ENCODE assay signal across 1 cellular context in genomic region chr2:238060096-238060541, GRCh38.
A peak's percentile ranks its signal among the peaks of the same experiment; 100 is the strongest.
TF ChIP-seq lines count a peak whose summit lies in the region.

No MANE protein-coding gene starts in this region.

TF ChIP-seq in K562, 482 proteins besides CTCF, POLR2A, EP300 and RAD21 (continued from another document and continues in another):
- TF ChIP-seq ZNF318 (IDR thresholded peaks at IDR 0.05; ENCODE audit: borderline replicate concordance in 1 of 2, low read depth in 1 of 2) = no peak
- peak; percentile 52; the same call in 1 of the 2 replicates for TF ChIP-seq NFRKB (IDR thresholded peaks at IDR 0.05; ENCODE audit: low read depth)
- no peak for TF ChIP-seq ADNP (tag; IDR thresholded peaks at IDR 0.05)
- no peak for TF ChIP-seq CXXC5 (CRISPR knock-in tag; IDR thresholded peaks at IDR 0.05)
- no peak for TF ChIP-seq ZNF277 (CRISPR knock-in tag; IDR thresholded peaks at IDR 0.05; ENCODE audit: borderline replicate concordance)
- no peak for TF ChIP-seq SREBF2 (CRISPR knock-in tag; IDR thresholded peaks at IDR 0.05)
- no peak for TF ChIP-seq BDP1 (IDR thresholded peaks at IDR 0.05; ENCODE audit: insufficient read depth, insufficient read length)
- no peak for TF ChIP-seq L3MBTL2 (IDR thresholded peaks at IDR 0.05)
- TF ChIP-seq SRSF1 (IDR thresholded peaks at IDR 0.05; ENCODE audit: low read depth, low read length) = no peak
- no peak for TF ChIP-seq ZBTB9 (CRISPR knock-in tag; IDR thresholded peaks at IDR 0.05)
- no peak for TF ChIP-seq PURB (CRISPR knock-in tag; IDR thresholded peaks at IDR 0.05; ENCODE audit: low read depth)
- TF ChIP-seq TRIM25 (IDR thresholded peaks at IDR 0.05; ENCODE audit: borderline replicate concordance) = no peak
- TF ChIP-seq ETV6 (IDR thresholded peaks at IDR 0.05; ENCODE audit: borderline replicate concordance in 1 of 2, low read depth in 2 of 2, low read length in 1 of 2) = no peak
- TF ChIP-seq ETV6 (CRISPR knock-in tag; IDR thresholded peaks at IDR 0.05; ENCODE audit: borderline replicate concordance) = no peak
- TF ChIP-seq MEF2A (IDR thresholded peaks at IDR 0.05; ENCODE audit: control insufficient read depth, low read depth, low read length) = no peak
- TF ChIP-seq KLF13 (tag; IDR thresholded peaks at IDR 0.05; ENCODE audit: borderline replicate concordance, low read depth) = 0 out of 2 replicates have a peak, but pooled peaks have one; percentile 55
- TF ChIP-seq REST (CRISPR knock-in tag; IDR thresholded peaks at IDR 0.05; ENCODE audit: low read depth) = no peak
- no peak for TF ChIP-seq ZNF23 (CRISPR knock-in tag; IDR thresholded peaks at IDR 0.05)
- no peak for TF ChIP-seq EWSR1 (IDR thresholded peaks at IDR 0.05; ENCODE audit: borderline replicate concordance, low read depth, partially characterized antibody)
- no peak for TF ChIP-seq SRSF3 (IDR thresholded peaks at IDR 0.05; ENCODE audit: insufficient read depth, low read length)
- TF ChIP-seq ETV1 (tag; conservative IDR thresholded peaks at IDR 0.05; ENCODE audit: low read depth) = 0 out of 2 replicates have a peak, but pooled peaks have one; percentile 4
- no peak for TF ChIP-seq GATA2 (CRISPR knock-in tag; IDR thresholded peaks at IDR 0.05)
- no peak for TF ChIP-seq HNRNPL (IDR thresholded peaks at IDR 0.05; ENCODE audit: low read depth, low read length)
- TF ChIP-seq MCM2 (IDR thresholded peaks at IDR 0.05; ENCODE audit: low read depth) = no peak
- no peak for TF ChIP-seq TGIF2 (CRISPR knock-in tag; IDR thresholded peaks at IDR 0.05)
- no peak for TF ChIP-seq ZZZ3 (IDR thresholded peaks at IDR 0.05)
- TF ChIP-seq PCBP1 (IDR thresholded peaks at IDR 0.05; ENCODE audit: low read depth, low read length, poor library complexity, severe bottlenecking) = no peak
- TF ChIP-seq ZNF407 (IDR thresholded peaks at IDR 0.05; ENCODE audit: low read depth) = no peak
